ENCODE assay signal across 9 cellular contexts in the genomic region with DNA sequence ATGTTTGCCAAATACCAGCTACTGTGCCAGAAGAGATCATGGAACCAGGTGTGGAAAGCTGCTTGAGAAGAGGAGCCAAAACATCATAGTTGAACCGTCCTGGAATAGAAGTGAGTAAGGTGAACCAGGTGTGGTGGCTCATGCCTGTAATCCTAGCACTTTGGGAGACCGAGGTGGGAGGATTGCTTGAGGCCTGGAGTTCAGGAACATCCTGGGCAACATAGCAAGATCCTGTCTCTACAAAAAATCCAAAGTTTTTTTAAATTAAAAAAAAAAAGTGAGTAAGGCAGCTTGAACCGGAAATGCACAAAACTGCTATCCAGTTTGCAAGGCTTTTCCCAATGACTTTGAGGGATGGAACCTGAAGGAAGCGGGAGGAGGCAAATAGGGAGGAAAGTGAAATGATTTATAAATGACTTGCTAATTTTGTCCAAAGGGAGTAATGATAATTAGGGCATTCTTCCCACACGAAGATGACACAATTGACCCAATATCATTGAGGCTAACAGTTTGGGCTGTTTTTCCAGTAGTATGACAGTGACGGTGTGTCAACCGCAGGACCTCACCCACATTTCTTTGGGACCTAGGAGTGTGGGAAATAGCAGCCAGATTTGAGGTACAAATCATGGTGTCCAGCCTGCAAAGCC. TPM values are rescaled to one million over a fixed set of nuclear protein-coding genes. Genes with fewer than 3 reads are reported as not detected.
DNase-seq lines count a peak whose midpoint lies in the region; ATAC-seq and TF ChIP-seq lines count a peak whose summit lies in the region.
"Had no signal": no experiment of that assay in that cellular context is flagged by ENCODE, and none has a peak within 500 bp of the region (broad histone marks: within the 10 kb centered on the region; RNA-seq: fewer than 3 reads in every experiment).

No MANE protein-coding gene starts in this region.

- DNase-seq in SK-N-SH: no peak
- no peak for DNase-seq in mesothelial cell of epicardium (ENCODE audit: low spot score in 2 of 2, unreplicated experiment in 2 of 2)
- no peak for DNase-seq in testis
- DNase-seq in NCI-H446 treated with DMSO at 0.1 percent for 48 hours (lab: John Stamatoyannopoulos, UW): no peak
- DNase-seq in left colon: no peak
- DNase-seq: NCI-H187 treated with DMSO at 0.1 percent for 48 hours had no signal

- no peak for ATAC-seq in SK-N-SH treated with all-trans-retinoic acid at 6 μM for 48 hours
- no peak for ATAC-seq in GM21360 (IDR thresholded peaks at IDR 0.05; ENCODE audit: unreplicated experiment)
- ATAC-seq in left colon: no peak

- POLR2A ChIA-PET in SK-N-SH (lab: Yijun Ruan, JAX): interaction anchor here (0.9 to 2.2 kb wide), 3 partner anchors 23 to 113 kb away, joined by 3 to 20 read pairs (median 8); no protein-coding TSS in a partner anchor

- H3K79me2 ChIP-seq in SK-N-SH (ENCODE audit: insufficient read depth): peaks cover 51% of the 10 kb centered on the region

- H3K27me3 ChIP-seq in SK-N-SH (ENCODE audit: insufficient read depth): no peaks in the 10 kb centered on the region
- no peaks in the 10 kb centered on the region for H3K27me3 ChIP-seq in testis

- H3K4me1 Mint-ChIP-seq in mesothelial cell of epicardium: peaks cover 55% of the 10 kb centered on the region

- no peak for TF ChIP-seq EP300 in SK-N-SH (IDR thresholded peaks at IDR 0.05; ENCODE audit: borderline replicate concordance in 1 of 2, low read depth in 1 of 2, low read length in 1 of 2)

- peak overlapping the region; percentile 95 for H3K4me3 Mint-ChIP-seq in mesothelial cell of epicardium

- H3K4me3 ChIP-seq in SK-N-SH (ENCODE audit: low read depth in 2 of 2, low read length in 1 of 2): peak overlapping the region; percentile 71 to 96
- H3K4me3 ChIP-seq in testis: peak overlapping the region; percentile 65 to 74

- TF ChIP-seq CTCF in SK-N-SH (IDR thresholded peaks at IDR 0.05): no peak
- no peak for TF ChIP-seq CTCF in mesothelial cell of epicardium (IDR thresholded peaks at IDR 0.05; ENCODE audit: unreplicated experiment)
- no peak for TF ChIP-seq CTCF in testis (IDR thresholded peaks at IDR 0.05)

- H3K4me2 ChIP-seq in SK-N-SH: peak overlapping the region; percentile 84

- peaks cover 7% of the 10 kb centered on the region for H3K36me3 Mint-ChIP-seq in mesothelial cell of epicardium

- peak overlapping the region; percentile 100 for H3K27ac Mint-ChIP-seq in mesothelial cell of epicardium

- CTCF ChIA-PET in SK-N-SH (lab: Yijun Ruan, JAX): interaction anchor here (0.6 to 5.2 kb wide), 10 partner anchors 8 to 115 kb away, joined by 3 to 36 read pairs (median 3); no protein-coding TSS in a partner anchor

- H3K9me3 ChIP-seq in SK-N-SH (no peaks in the 10 kb centered on the region), testis (no peaks in the 10 kb centered on the region)

- intact Hi-C loops in testis (cut with DNase I; ENCODE audit: low total_unique reads): loop anchor here (5.0 to 10.0 kb wide), 2 partner anchors 66 to 106 kb away; no protein-coding TSS in a partner anchor
- intact Hi-C loops in left colon (cut with DNase I, micrococcal nuclease): loop anchor here in 1 of 2 donors (5.0 kb wide), 2 partner anchors 76 to 114 kb away; no protein-coding TSS in a partner anchor

- H3K27ac ChIP-seq in SK-N-SH (ENCODE audit: low read depth in 2 of 2, low read length in 1 of 2) (peak overlapping the region in 1 of 2 experiments; percentile 96; a peak in 2 of 4 replicates), cingulate gyrus (ENCODE audit: low read depth, low read length) (peak overlapping the region; percentile 96), testis (peak overlapping the region; percentile 92 to 95)

- no peaks in the 10 kb centered on the region for H3K27me3 Mint-ChIP-seq in mesothelial cell of epicardium (ENCODE audit: low read depth)

- peaks cover 18% of the 10 kb centered on the region for H3F3A ChIP-seq in SK-N-SH (replicated peaks; ENCODE audit: insufficient read depth)

- TF ChIP-seq POLR2A in testis (IDR thresholded peaks at IDR 0.05): no peak

- H3K9me3 Mint-ChIP-seq in mesothelial cell of epicardium: no peaks in the 10 kb centered on the region

- H4K20me1 ChIP-seq in SK-N-SH (ENCODE audit: insufficient read depth): peaks cover 21% of the 10 kb centered on the region

- WGBS in SK-N-SH (ENCODE audit: low lambda C conversion rate): 86% methylated on average over 7 of the region's 7 CpGs
- 42 to 51% methylated on average over 7 of the region's 7 CpGs for WGBS in testis, 2 donors

- H3K4me1 ChIP-seq in SK-N-SH (ENCODE audit: control insufficient read depth in 1 of 2, insufficient read depth in 2 of 2, low read depth in 1 of 2, low read length in 1 of 2) (peaks cover 16 to 34% of the 10 kb centered on the region in 2 experiments; a peak in 3 of 4 replicates), testis (peaks cover 11% of the 10 kb centered on the region)

- no peak overlapping the region for H3K9ac ChIP-seq in SK-N-SH

- H3K36me3 ChIP-seq in SK-N-SH (replicated peaks in 1 of 2; ENCODE audit: control insufficient read depth in 1 of 2, insufficient read depth in 2 of 2, low read length in 1 of 2): peaks cover 7 to 17% of the 10 kb centered on the region in 2 experiments
- no peaks in the 10 kb centered on the region for H3K36me3 ChIP-seq in testis (ENCODE audit: low read depth, missing control alignments)

- H2AFZ ChIP-seq in SK-N-SH (ENCODE audit: low read depth): no peak overlapping the region

- H3K9me2 ChIP-seq in SK-N-SH: no peaks in the 10 kb centered on the region

- no peak for TF ChIP-seq RAD21 in SK-N-SH (IDR thresholded peaks at IDR 0.05; ENCODE audit: low read length)

TF ChIP-seq in SK-N-SH, 30 proteins besides CTCF, POLR2A, EP300 and RAD21 (continues in another document):
- no peak for TF ChIP-seq GABPA (IDR thresholded peaks at IDR 0.05; ENCODE audit: low read depth)
- no peak for TF ChIP-seq MXI1 (IDR thresholded peaks at IDR 0.05; ENCODE audit: low read depth, low read length)
- TF ChIP-seq SIN3A (IDR thresholded peaks at IDR 0.05; ENCODE audit: borderline replicate concordance, low read depth, low read length): no peak
- TF ChIP-seq, protein P1, sequence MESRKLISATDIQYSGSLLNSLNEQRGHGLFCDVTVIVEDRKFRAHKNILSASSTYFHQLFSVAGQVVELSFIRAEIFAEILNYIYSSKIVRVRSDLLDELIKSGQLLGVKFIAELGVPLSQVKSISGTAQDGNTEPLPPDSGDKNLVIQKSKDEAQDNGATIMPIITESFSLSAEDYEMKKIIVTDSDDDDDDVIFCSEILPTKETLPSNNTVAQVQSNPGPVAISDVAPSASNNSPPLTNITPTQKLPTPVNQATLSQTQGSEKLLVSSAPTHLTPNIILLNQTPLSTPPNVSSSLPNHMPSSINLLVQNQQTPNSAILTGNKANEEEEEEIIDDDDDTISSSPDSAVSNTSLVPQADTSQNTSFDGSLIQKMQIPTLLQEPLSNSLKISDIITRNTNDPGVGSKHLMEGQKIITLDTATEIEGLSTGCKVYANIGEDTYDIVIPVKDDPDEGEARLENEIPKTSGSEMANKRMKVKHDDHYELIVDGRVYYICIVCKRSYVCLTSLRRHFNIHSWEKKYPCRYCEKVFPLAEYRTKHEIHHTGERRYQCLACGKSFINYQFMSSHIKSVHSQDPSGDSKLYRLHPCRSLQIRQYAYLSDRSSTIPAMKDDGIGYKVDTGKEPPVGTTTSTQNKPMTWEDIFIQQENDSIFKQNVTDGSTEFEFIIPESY (IDR thresholded peaks at IDR 0.05; ENCODE audit: borderline replicate concordance, low read depth): no peak
- no peak for TF ChIP-seq TAF1 (IDR thresholded peaks at IDR 0.05; ENCODE audit: borderline replicate concordance, low read depth, low read length)
- TF ChIP-seq NRF1 (IDR thresholded peaks at IDR 0.05; ENCODE audit: low read depth, low read length): no peak
- no peak for TF ChIP-seq POLR2AphosphoS5 (IDR thresholded peaks at IDR 0.05; ENCODE audit: low read depth, low read length)
- no peak for TF ChIP-seq GATA2 (CRISPR knock-in tag; IDR thresholded peaks at IDR 0.05)

TF ChIP-seq in SK-N-SH treated with all-trans-retinoic acid at 6 μM for 48 hours, 23 proteins besides CTCF, POLR2A, EP300 and RAD21 (continues in another document):
- TF ChIP-seq ZNF565 (CRISPR knock-in tag; conservative IDR thresholded peaks at IDR 0.05; ENCODE audit: low read depth) (no peak), TOX (CRISPR knock-in tag; IDR thresholded peaks at IDR 0.05; ENCODE audit: borderline replicate concordance) (no peak), OSR1 (CRISPR knock-in tag; IDR thresholded peaks at IDR 0.05) (no peak), SNAI2 (CRISPR knock-in tag; IDR thresholded peaks at IDR 0.05) (no peak), ISL1 (CRISPR knock-in tag; IDR thresholded peaks at IDR 0.05) (no peak), CSDC2 (CRISPR knock-in tag; IDR thresholded peaks at IDR 0.05) (no peak), ARNTL (CRISPR knock-in tag; IDR thresholded peaks at IDR 0.05; ENCODE audit: borderline replicate concordance, low read depth) (no peak)
- TF ChIP-seq, protein P2, sequence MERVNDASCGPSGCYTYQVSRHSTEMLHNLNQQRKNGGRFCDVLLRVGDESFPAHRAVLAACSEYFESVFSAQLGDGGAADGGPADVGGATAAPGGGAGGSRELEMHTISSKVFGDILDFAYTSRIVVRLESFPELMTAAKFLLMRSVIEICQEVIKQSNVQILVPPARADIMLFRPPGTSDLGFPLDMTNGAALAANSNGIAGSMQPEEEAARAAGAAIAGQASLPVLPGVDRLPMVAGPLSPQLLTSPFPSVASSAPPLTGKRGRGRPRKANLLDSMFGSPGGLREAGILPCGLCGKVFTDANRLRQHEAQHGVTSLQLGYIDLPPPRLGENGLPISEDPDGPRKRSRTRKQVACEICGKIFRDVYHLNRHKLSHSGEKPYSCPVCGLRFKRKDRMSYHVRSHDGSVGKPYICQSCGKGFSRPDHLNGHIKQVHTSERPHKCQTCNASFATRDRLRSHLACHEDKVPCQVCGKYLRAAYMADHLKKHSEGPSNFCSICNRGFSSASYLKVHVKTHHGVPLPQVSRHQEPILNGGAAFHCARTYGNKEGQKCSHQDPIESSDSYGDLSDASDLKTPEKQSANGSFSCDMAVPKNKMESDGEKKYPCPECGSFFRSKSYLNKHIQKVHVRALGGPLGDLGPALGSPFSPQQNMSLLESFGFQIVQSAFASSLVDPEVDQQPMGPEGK (CRISPR knock-in tag; IDR thresholded peaks at IDR 0.05; ENCODE audit: borderline replicate concordance): no peak

RNA-seq across cellular contexts. Expression of a gene that starts 1.5 kb away (rescaled TPM):
- polyA plus RNA-seq in SK-N-SH (2012; rRNA removed): 204 and 242 TPM in 2 replicates
- 282 and 327 TPM in 2 replicates for polyA plus RNA-seq in SK-N-SH (2012; cell fraction: cytosol; rRNA removed)
- polyA plus RNA-seq in SK-N-SH (2012; cell fraction: nucleus; rRNA removed): 113 and 197 TPM in 2 replicates
- 241 to 260 TPM (median 247 TPM) in 3 replicates for total RNA-seq in mesothelial cell of epicardium
- 10 to 100 TPM; 45.9 to 61.4 TPM for total RNA-seq in testis
- 114 TPM for polyA plus RNA-seq in testis (ENCODE audit: insufficient read depth, low read depth, low replicate concordance)
- total RNA-seq in left colon: 100 to 1,000 TPM in 1 of 2 donors, 10 to 100 TPM in 1; 79.1 to 114 TPM
